ENCODE assay signal across 13 cellular contexts in the genomic region with DNA sequence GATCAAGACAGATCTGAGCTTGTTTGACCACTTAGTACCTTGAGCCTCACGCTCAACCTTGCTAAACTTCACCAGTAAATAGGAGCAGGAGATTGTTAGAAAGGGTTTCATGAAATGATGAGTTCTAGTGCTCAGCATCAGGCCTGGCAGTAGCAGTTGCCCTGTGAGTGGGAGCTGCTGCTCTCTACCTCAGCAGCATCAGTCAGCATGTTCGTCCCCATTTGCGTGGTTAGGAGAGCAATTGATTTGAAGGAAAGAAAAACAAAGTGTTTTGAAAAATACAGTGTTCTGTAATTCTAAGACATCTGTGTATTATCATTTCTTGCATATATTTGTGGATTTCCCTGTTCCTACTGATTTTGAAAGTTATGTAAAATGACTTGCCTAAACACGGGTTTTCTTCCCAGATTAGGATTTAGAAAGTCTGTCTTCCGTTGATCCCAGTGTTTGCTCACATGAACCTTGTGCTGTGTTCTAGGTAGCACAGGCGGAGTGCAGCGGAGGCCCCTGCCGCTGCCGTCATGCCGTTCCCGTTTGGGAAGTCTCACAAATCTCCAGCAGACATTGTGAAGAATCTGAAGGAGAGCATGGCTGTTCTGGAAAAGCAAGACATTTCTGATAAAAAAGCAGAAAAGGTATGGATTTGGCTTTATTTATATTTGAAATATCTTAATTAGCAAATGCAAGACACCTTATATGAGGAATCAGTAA. TPM values are rescaled to one million over a fixed set of nuclear protein-coding genes. Genes with fewer than 3 reads are reported as not detected.
A peak's percentile ranks its signal among the peaks of the same experiment; 100 is the strongest.
DNase-seq lines count a peak whose midpoint lies in the region; ATAC-seq, FAIRE-seq and TF ChIP-seq lines count a peak whose summit lies in the region.
"Had no signal": no experiment of that assay in that cellular context is flagged by ENCODE, and none has a peak within 500 bp of the region (broad histone marks: within the 10 kb centered on the region; RNA-seq: fewer than 3 reads in every experiment).

No MANE protein-coding gene starts in this region.

- no peaks in the 10 kb centered on the region for H3K9me3 ChIP-seq in gastrocnemius medialis
- H3K9me3 ChIP-seq: pancreas had no signal

- H3K36me3 ChIP-seq in gastrocnemius medialis, result peaks cover 0 to 18% of the 10 kb centered on the region in 2 donors

- peak overlapping the region; percentile 3 to 53 (median 52) for H3K27ac ChIP-seq in gastrocnemius medialis
- H3K27ac ChIP-seq: pancreas had no signal

- in situ Hi-C loops in gastrocnemius medialis (cut with MboI; ENCODE audit: low sequenced_read_pairs in 4 of 4), result no loop called here

- TF ChIP-seq POLR2A in GM12891 (IDR thresholded peaks at IDR 0.05; ENCODE audit: low read depth, low read length), result no peak
- no peak for TF ChIP-seq POLR2A in gastrocnemius medialis (IDR thresholded peaks at IDR 0.05)

- H3K4me1 ChIP-seq in gastrocnemius medialis, result peaks cover 33 to 37% of the 10 kb centered on the region in 2 donors

- ATAC-seq in gastrocnemius medialis (no peak), GM18907 (IDR thresholded peaks at IDR 0.05; ENCODE audit: unreplicated experiment) (no peak)

- no peak overlapping the region for H3K4me3 ChIP-seq in gastrocnemius medialis
- H3K4me3 ChIP-seq: pancreas had no signal

- peak; percentile 38 for FAIRE-seq in GM12891 (lab: Jason Lieb, UNC)
- FAIRE-seq: pancreas had no signal

- no peak for TF ChIP-seq CTCF in gastrocnemius medialis (IDR thresholded peaks at IDR 0.05 in 4 of 5, conservative IDR thresholded peaks at IDR 0.05 in 1 of 5)

- no peak for DNase-seq in GM12891 (ENCODE audit: insufficient read length, low spot score)
- DNase-seq in OCI-M1 (lab: John Stamatoyannopoulos, UW), result peak; percentile 45
- DNase-seq in fibroblast of gingiva (ENCODE audit: low read depth), result peak; percentile 43
- no peak for DNase-seq in gastrocnemius medialis
- no peak for DNase-seq in iPS-NIHi7 (ENCODE audit: extremely low spot score)
- DNase-seq in DMS79 treated with DMSO at 0.1 percent for 48 hours (lab: John Stamatoyannopoulos, UW), result no peak
- DNase-seq: activated CD4-positive, alpha-beta T cell treated with anti-CD3 and anti-CD28 coated beads, Interleukin-2, amount 50 U/mL, for 4 hours; DMS53; effector CD8-positive, alpha-beta T cell; NCI-H2029; pancreas; stimulated activated CD4-positive, alpha-beta T cell treated with anti-CD3 and anti-CD28 coated beads, Interleukin-4, amount 100 ng/mL, for 4 hours had no signal

- no peaks in the 10 kb centered on the region for H3K27me3 ChIP-seq in gastrocnemius medialis
- H3K27me3 ChIP-seq: pancreas had no signal

- intact Hi-C loops in gastrocnemius medialis (cut with DNase I; ENCODE audit: low total_unique reads), result no loop called here

TF ChIP-seq in GM12891, 5 proteins besides CTCF, POLR2A, EP300 and RAD21:
- TF ChIP-seq POU2F2 (IDR thresholded peaks at IDR 0.05; ENCODE audit: low read depth, low read length) (no peak), TAF1 (IDR thresholded peaks at IDR 0.05; ENCODE audit: low read depth, low read length) (no peak), POLR2AphosphoS5 (IDR thresholded peaks at IDR 0.05; ENCODE audit: low read depth, low read length) (no peak), PAX5 (IDR thresholded peaks at IDR 0.05; ENCODE audit: insufficient read depth, low read length, severe bottlenecking) (no peak), SPI1 (IDR thresholded peaks at IDR 0.05; ENCODE audit: low read depth, low read length) (no peak)

RNA-seq across cellular contexts. Expression of a gene that starts 47.0 kb away (rescaled TPM):
- polyA plus RNA-seq in GM12891 (2012; ENCODE audit: low read depth, missing spikeins), result 40.5 TPM
- 100 to 1,000 TPM in 3 of 4 donors, 10 to 100 TPM in 1; 93.9 to 211 (median 133) TPM for total RNA-seq in gastrocnemius medialis

Comparison
In these comparisons a context has a peak if more than half of its experiments do, and no peak if none do; other contexts are left out.
1. DNase-seq: peak in OCI-M1 (single experiment) and fibroblast of gingiva (single experiment); none in GM12891 (single experiment), gastrocnemius medialis (0 of 2), iPS-NIHi7 (single experiment) and DMS79 treated with DMSO at 0.1 percent for 48 hours (single experiment).